In the genomic region with DNA sequence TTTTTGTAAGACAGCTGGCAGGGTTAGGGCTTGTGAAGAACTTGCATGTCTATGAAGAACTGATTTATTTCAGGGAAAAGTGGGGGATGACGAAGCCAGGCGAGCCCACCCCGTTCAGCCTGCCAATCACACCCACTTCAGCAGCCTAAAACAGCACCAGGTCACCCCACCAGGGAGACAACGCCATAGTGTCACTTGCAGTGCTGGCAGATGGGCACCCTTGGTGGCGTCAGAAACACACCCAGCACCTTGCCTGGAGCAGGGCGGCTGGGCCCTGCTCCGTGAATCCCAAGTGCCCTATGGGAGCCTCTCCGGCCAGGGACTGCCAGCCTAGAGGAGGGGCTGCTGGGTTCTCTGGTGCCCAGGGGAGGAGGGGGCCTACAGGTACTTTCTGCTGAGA, we compare ENCODE assay signal across 1 cellular context.
TF ChIP-seq lines count a peak whose summit lies in the region.

No MANE protein-coding gene starts in this region.

TF ChIP-seq in GM23338, 12 proteins besides CTCF, POLR2A, EP300 and RAD21 (continued from another document):
- TF ChIP-seq, protein P1, sequence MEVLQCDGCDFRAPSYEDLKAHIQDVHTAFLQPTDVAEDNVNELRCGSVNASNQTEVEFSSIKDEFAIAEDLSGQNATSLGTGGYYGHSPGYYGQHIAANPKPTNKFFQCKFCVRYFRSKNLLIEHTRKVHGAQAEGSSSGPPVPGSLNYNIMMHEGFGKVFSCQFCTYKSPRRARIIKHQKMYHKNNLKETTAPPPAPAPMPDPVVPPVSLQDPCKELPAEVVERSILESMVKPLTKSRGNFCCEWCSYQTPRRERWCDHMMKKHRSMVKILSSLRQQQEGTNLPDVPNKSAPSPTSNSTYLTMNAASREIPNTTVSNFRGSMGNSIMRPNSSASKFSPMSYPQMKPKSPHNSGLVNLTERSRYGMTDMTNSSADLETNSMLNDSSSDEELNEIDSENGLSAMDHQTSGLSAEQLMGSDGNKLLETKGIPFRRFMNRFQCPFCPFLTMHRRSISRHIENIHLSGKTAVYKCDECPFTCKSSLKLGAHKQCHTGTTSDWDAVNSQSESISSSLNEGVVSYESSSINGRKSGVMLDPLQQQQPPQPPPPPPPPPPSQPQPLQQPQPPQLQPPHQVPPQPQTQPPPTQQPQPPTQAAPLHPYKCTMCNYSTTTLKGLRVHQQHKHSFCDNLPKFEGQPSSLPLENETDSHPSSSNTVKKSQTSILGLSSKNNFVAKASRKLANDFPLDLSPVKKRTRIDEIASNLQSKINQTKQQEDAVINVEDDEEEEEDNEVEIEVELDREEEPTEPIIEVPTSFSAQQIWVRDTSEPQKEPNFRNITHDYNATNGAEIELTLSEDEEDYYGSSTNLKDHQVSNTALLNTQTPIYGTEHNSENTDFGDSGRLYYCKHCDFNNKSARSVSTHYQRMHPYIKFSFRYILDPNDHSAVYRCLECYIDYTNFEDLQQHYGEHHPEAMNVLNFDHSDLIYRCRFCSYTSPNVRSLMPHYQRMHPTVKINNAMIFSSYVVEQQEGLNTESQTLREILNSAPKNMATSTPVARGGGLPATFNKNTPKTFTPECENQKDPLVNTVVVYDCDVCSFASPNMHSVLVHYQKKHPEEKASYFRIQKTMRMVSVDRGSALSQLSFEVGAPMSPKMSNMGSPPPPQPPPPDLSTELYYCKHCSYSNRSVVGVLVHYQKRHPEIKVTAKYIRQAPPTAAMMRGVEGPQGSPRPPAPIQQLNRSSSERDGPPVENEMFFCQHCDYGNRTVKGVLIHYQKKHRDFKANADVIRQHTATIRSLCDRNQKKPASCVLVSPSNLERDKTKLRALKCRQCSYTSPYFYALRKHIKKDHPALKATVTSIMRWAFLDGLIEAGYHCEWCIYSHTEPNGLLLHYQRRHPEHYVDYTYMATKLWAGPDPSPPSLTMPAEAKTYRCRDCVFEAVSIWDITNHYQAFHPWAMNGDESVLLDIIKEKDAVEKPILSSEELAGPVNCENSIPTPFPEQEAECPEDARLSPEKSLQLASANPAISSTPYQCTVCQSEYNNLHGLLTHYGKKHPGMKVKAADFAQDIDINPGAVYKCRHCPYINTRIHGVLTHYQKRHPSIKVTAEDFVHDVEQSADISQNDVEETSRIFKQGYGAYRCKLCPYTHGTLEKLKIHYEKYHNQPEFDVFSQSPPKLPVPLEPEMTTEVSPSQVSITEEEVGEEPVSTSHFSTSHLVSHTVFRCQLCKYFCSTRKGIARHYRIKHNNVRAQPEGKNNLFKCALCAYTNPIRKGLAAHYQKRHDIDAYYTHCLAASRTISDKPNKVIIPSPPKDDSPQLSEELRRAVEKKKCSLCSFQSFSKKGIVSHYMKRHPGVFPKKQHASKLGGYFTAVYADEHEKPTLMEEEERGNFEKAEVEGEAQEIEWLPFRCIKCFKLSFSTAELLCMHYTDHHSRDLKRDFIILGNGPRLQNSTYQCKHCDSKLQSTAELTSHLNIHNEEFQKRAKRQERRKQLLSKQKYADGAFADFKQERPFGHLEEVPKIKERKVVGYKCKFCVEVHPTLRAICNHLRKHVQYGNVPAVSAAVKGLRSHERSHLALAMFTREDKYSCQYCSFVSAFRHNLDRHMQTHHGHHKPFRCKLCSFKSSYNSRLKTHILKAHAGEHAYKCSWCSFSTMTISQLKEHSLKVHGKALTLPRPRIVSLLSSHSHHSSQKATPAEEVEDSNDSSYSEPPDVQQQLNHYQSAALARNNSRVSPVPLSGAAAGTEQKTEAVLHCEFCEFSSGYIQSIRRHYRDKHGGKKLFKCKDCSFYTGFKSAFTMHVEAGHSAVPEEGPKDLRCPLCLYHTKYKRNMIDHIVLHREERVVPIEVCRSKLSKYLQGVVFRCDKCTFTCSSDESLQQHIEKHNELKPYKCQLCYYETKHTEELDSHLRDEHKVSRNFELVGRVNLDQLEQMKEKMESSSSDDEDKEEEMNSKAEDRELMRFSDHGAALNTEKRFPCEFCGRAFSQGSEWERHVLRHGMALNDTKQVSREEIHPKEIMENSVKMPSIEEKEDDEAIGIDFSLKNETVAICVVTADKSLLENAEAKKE (CRISPR knock-in tag; IDR thresholded peaks at IDR 0.05): no peak
- TF ChIP-seq STAT1 (IDR thresholded peaks at IDR 0.05; ENCODE audit: unreplicated experiment) (no peak), JUNB (IDR thresholded peaks at IDR 0.05; ENCODE audit: unreplicated experiment) (no peak), ZNF114 (CRISPR knock-in tag; IDR thresholded peaks at IDR 0.05) (no peak), POLR2AphosphoS5 (IDR thresholded peaks at IDR 0.05; ENCODE audit: low read depth) (no peak), EZH2phosphoT487 (IDR thresholded peaks at IDR 0.05; ENCODE audit: unreplicated experiment) (no peak), CREB1 (CRISPR knock-in tag; IDR thresholded peaks at IDR 0.05; ENCODE audit: low read depth) (no peak), NANOG (IDR thresholded peaks at IDR 0.05; ENCODE audit: borderline replicate concordance) (no peak)
- TF ChIP-seq, protein P2, sequence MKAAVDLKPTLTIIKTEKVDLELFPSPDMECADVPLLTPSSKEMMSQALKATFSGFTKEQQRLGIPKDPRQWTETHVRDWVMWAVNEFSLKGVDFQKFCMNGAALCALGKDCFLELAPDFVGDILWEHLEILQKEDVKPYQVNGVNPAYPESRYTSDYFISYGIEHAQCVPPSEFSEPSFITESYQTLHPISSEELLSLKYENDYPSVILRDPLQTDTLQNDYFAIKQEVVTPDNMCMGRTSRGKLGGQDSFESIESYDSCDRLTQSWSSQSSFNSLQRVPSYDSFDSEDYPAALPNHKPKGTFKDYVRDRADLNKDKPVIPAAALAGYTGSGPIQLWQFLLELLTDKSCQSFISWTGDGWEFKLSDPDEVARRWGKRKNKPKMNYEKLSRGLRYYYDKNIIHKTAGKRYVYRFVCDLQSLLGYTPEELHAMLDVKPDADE (IDR thresholded peaks at IDR 0.05): no peak
- TF ChIP-seq, protein P3, sequence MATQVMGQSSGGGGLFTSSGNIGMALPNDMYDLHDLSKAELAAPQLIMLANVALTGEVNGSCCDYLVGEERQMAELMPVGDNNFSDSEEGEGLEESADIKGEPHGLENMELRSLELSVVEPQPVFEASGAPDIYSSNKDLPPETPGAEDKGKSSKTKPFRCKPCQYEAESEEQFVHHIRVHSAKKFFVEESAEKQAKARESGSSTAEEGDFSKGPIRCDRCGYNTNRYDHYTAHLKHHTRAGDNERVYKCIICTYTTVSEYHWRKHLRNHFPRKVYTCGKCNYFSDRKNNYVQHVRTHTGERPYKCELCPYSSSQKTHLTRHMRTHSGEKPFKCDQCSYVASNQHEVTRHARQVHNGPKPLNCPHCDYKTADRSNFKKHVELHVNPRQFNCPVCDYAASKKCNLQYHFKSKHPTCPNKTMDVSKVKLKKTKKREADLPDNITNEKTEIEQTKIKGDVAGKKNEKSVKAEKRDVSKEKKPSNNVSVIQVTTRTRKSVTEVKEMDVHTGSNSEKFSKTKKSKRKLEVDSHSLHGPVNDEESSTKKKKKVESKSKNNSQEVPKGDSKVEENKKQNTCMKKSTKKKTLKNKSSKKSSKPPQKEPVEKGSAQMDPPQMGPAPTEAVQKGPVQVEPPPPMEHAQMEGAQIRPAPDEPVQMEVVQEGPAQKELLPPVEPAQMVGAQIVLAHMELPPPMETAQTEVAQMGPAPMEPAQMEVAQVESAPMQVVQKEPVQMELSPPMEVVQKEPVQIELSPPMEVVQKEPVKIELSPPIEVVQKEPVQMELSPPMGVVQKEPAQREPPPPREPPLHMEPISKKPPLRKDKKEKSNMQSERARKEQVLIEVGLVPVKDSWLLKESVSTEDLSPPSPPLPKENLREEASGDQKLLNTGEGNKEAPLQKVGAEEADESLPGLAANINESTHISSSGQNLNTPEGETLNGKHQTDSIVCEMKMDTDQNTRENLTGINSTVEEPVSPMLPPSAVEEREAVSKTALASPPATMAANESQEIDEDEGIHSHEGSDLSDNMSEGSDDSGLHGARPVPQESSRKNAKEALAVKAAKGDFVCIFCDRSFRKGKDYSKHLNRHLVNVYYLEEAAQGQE (IDR thresholded peaks at IDR 0.05; ENCODE audit: unreplicated experiment): no peak
